In genomic region chr14:24381363-24382102, GRCh38 we compare ENCODE assay signal across 26 cellular contexts. TPM values are rescaled to one million over a fixed set of nuclear protein-coding genes. Genes with fewer than 3 reads are reported as not detected.
DNase-seq lines count a peak whose midpoint lies in the region; ATAC-seq, FAIRE-seq and TF ChIP-seq lines count a peak whose summit lies in the region.
"Had no signal": no experiment of that assay in that cellular context is flagged by ENCODE, and none has a peak within 500 bp of the region (broad histone marks: within the 10 kb centered on the region; RNA-seq: fewer than 3 reads in every experiment).

No MANE protein-coding gene starts in this region.

- H3K79me2 ChIP-seq in keratinocyte (ENCODE audit: control insufficient read depth, insufficient read depth, low read length) (no peaks in the 10 kb centered on the region), osteoblast (ENCODE audit: insufficient read depth, low read length) (no peaks in the 10 kb centered on the region)

- H4K20me1 ChIP-seq in keratinocyte (ENCODE audit: control insufficient read depth, extremely low read depth, insufficient read depth, low read length): no peaks in the 10 kb centered on the region
- H4K20me1 ChIP-seq in osteoblast (ENCODE audit: insufficient read depth, low read length): peaks cover 14% of the 10 kb centered on the region

- H3K27me3 ChIP-seq in CD4-positive, CD25-positive, alpha-beta regulatory T cell (ENCODE audit: control insufficient read depth, insufficient read depth, low read length): peaks cover 7% of the 10 kb centered on the region
- no peaks in the 10 kb centered on the region for H3K27me3 ChIP-seq in keratinocyte (ENCODE audit: control insufficient read depth, extremely low read depth, insufficient read depth, low read length)
- H3K27me3 ChIP-seq in osteoblast (ENCODE audit: insufficient read depth, low read length): no peaks in the 10 kb centered on the region

- no peak for DNase-seq in CD4-positive, CD25-positive, alpha-beta regulatory T cell
- DNase-seq in DMS 273 treated with DMSO at 0.1 percent for 48 hours (lab: John Stamatoyannopoulos, UW): peak; percentile 68
- peak; percentile 5 for DNase-seq in RPMI7951 (ENCODE audit: low read depth)
- no peak for DNase-seq in keratinocyte (ENCODE audit: low read depth, low spot score)
- DNase-seq in T-helper 9 cell: no peak
- DNase-seq in osteoblast (ENCODE audit: insufficient read length, low spot score, missing footprints): no peak
- DNase-seq: activated CD4-positive, alpha-beta T cell treated with anti-CD3 and anti-CD28 coated beads, Interleukin-2, amount 10 ng/mL, durations not matched to agents 24 days and 14 days; activated naive CD4-positive, alpha-beta T cell treated with anti-CD3 and anti-CD28 coated beads, Interleukin-2, amount 50 U/mL, for 16 hours; CD8-positive, alpha-beta T cell; DMS79; heart right ventricle; IMR-90; left ventricle myocardium superior; NCI-H1417; NCI-H69; Right ventricle myocardium superior; stimulated activated CD4-positive, alpha-beta T cell treated with anti-CD3 and anti-CD28 coated beads, Interleukin-4, amount 100 ng/mL, for 24 hours; SW 1271 had no signal

- H3K27me3 Mint-ChIP-seq in CD4-positive, CD25-positive, alpha-beta regulatory T cell: peaks cover 15% of the 10 kb centered on the region

- FAIRE-seq in keratinocyte (lab: Jason Lieb, UNC): peak; percentile 93
- FAIRE-seq: astrocyte had no signal

- no peaks in the 10 kb centered on the region for H3K36me3 ChIP-seq in CD4-positive, CD25-positive, alpha-beta regulatory T cell (ENCODE audit: control insufficient read depth, insufficient read depth, low read length)
- H3K36me3 ChIP-seq in keratinocyte (ENCODE audit: control insufficient read depth in 2 of 2, extremely low read depth in 1 of 2, insufficient read depth in 2 of 2, low read length in 2 of 2) (no peaks in the 10 kb centered on the region), osteoblast (ENCODE audit: insufficient read depth, low read length) (peaks cover 24% of the 10 kb centered on the region)

- H3K9me3 ChIP-seq in CD4-positive, CD25-positive, alpha-beta regulatory T cell (ENCODE audit: control insufficient read depth in 2 of 2, low read length in 2 of 2): no peaks in the 10 kb centered on the region
- H3K9me3 ChIP-seq in keratinocyte (ENCODE audit: control insufficient read depth, low read depth, low read length): no peaks in the 10 kb centered on the region
- no peaks in the 10 kb centered on the region for H3K9me3 ChIP-seq in osteoblast (ENCODE audit: low read depth, low read length)
- H3K9me3 ChIP-seq: heart right ventricle had no signal

- no peak overlapping the region for H3K4me3 ChIP-seq in CD4-positive, CD25-positive, alpha-beta regulatory T cell (ENCODE audit: low read depth, low read length)
- no peak overlapping the region for H3K4me3 ChIP-seq in keratinocyte (ENCODE audit: control insufficient read depth in 2 of 3, extremely low read depth in 1 of 3, insufficient read depth in 2 of 3, low read depth in 1 of 3, low read length in 3 of 3)
- no peak overlapping the region for H3K4me3 ChIP-seq in osteoblast (ENCODE audit: insufficient read depth, low read length)
- H3K4me3 ChIP-seq: heart right ventricle, skin epidermis had no signal

- H3K4me3 Mint-ChIP-seq in CD4-positive, CD25-positive, alpha-beta regulatory T cell: no peak overlapping the region
- H3K4me3 Mint-ChIP-seq: activated CD4-positive, alpha-beta T cell treated with anti-CD3 and anti-CD28 coated beads, Interleukin-2, amount 10 ng/mL, durations not matched to agents 24 days and 14 days; CD8-positive, alpha-beta T cell; central memory CD8-positive, alpha-beta T cell had no signal

- H3K4me2 ChIP-seq in keratinocyte (ENCODE audit: control insufficient read depth, extremely low read depth, insufficient read depth, low read depth, low read length): no peak overlapping the region
- H3K4me2 ChIP-seq in osteoblast (ENCODE audit: insufficient read depth, low read length): no peak overlapping the region

- peak overlapping the region; percentile 4 for H3K9ac ChIP-seq in keratinocyte (ENCODE audit: control insufficient read depth, extremely low read depth, insufficient read depth, low read length)

- peak overlapping the region; percentile 23 for H2AFZ ChIP-seq in keratinocyte (ENCODE audit: control insufficient read depth, low read length)
- no peak overlapping the region for H2AFZ ChIP-seq in osteoblast (ENCODE audit: low read length)

- no peak overlapping the region for H3K27ac ChIP-seq in CD4-positive, CD25-positive, alpha-beta regulatory T cell (ENCODE audit: insufficient read depth, low read length, poor library complexity, severe bottlenecking)
- H3K27ac ChIP-seq in keratinocyte (ENCODE audit: control insufficient read depth, insufficient read depth, low read length) (no peak overlapping the region), osteoblast (ENCODE audit: low read depth, low read length) (no peak overlapping the region)

- dilution Hi-C loops in keratinocyte (cut with MboI; ENCODE audit: extremely low pct_ligation_motif_present, low sequenced_read_pairs): no loop called here

- peaks cover 0 to 1% (median 0%) of the 10 kb centered on the region in 7 donors for H3K9me3 Mint-ChIP-seq in CD4-positive, CD25-positive, alpha-beta regulatory T cell
- H3K9me3 Mint-ChIP-seq: activated CD4-positive, alpha-beta T cell treated with anti-CD3 and anti-CD28 coated beads, Interleukin-2, amount 10 ng/mL, durations not matched to agents 24 days and 14 days; CD8-positive, alpha-beta T cell; central memory CD8-positive, alpha-beta T cell had no signal

- no peaks in the 10 kb centered on the region for H3K4me1 ChIP-seq in CD4-positive, CD25-positive, alpha-beta regulatory T cell (ENCODE audit: control insufficient read depth, insufficient read depth, low read length, poor library complexity, severe bottlenecking)
- H3K4me1 ChIP-seq in keratinocyte (ENCODE audit: control insufficient read depth, extremely low read depth, insufficient read depth, low read length): peaks cover 11% of the 10 kb centered on the region
- no peaks in the 10 kb centered on the region for H3K4me1 ChIP-seq in osteoblast (ENCODE audit: insufficient read depth, low read length)

- H3K4me1 Mint-ChIP-seq in CD4-positive, CD25-positive, alpha-beta regulatory T cell: no peaks in the 10 kb centered on the region
- H3K4me1 Mint-ChIP-seq: central memory CD8-positive, alpha-beta T cell had no signal

- TF ChIP-seq CTCF in keratinocyte (optimal IDR thresholded peaks at IDR 0.05 in 1 of 3, IDR thresholded peaks at IDR 0.05 in 1 of 3, conservative IDR thresholded peaks at IDR 0.05 in 1 of 3; ENCODE audit: extremely low read depth in 1 of 3, insufficient read depth in 2 of 3, low read length in 3 of 3): peak in 1 of 3 experiments; percentile 21
- no peak for TF ChIP-seq CTCF in osteoblast (IDR thresholded peaks at IDR 0.05; ENCODE audit: extremely low read depth, low read depth, low read length)

- peak; percentile 48 to 58 for ATAC-seq in CD4-positive, CD25-positive, alpha-beta regulatory T cell (ENCODE audit: low read depth in 2 of 2)
- ATAC-seq in HG02763 (IDR thresholded peaks at IDR 0.05; ENCODE audit: unreplicated experiment) (no peak), GM21737 (IDR thresholded peaks at IDR 0.05; ENCODE audit: unreplicated experiment) (no peak)
- ATAC-seq: CD8-positive, alpha-beta T cell; HCT116; heart right ventricle had no signal

- H3K9me1 ChIP-seq in keratinocyte (ENCODE audit: control insufficient read depth, extremely low read depth, insufficient read depth, low read length): no peaks in the 10 kb centered on the region

- H3K27ac Mint-ChIP-seq in CD4-positive, CD25-positive, alpha-beta regulatory T cell: no peak overlapping the region
- H3K27ac Mint-ChIP-seq: activated CD4-positive, alpha-beta T cell treated with anti-CD3 and anti-CD28 coated beads, Interleukin-2, amount 10 ng/mL, durations not matched to agents 24 days and 14 days; CD8-positive, alpha-beta T cell; progenitor cell of endocrine pancreas had no signal

- no peaks in the 10 kb centered on the region for H3K36me3 Mint-ChIP-seq in CD4-positive, CD25-positive, alpha-beta regulatory T cell
- H3K36me3 Mint-ChIP-seq: CD8-positive, alpha-beta T cell had no signal

RNA-seq across cellular contexts. Expression of gene NFATC4, which starts 13.5 kb away (rescaled TPM):
- total RNA-seq in CD4-positive, CD25-positive, alpha-beta regulatory T cell: not detected
- not detected for polyA plus RNA-seq in CD4-positive, CD25-positive, alpha-beta regulatory T cell
- total RNA-seq in RPMI7951 (2014; rRNA removed; shearing (Covaris generic)): 10.6 and 13.1 TPM in 2 replicates
- polyA plus RNA-seq in keratinocyte: 0.69 to 2.2 TPM (median 0.92 TPM) in 3 replicates
- polyA plus RNA-seq in keratinocyte (2011; ENCODE audit: low read depth): 0.96 TPM
- 0.48 and 0.50 TPM in 2 replicates for polyA plus RNA-seq in keratinocyte (2011; cell fraction: cytosol; rRNA removed)
- polyA plus RNA-seq in keratinocyte (2011; cell fraction: nucleus; rRNA removed): 3.6 and 5.0 TPM in 2 replicates
- 1.2 and 1.8 TPM in 2 replicates for polyA plus RNA-seq in keratinocyte (2012; ENCODE audit: low replicate concordance)
- polyA minus RNA-seq in keratinocyte: 0.64 to 2.6 TPM (median 2.0 TPM) in 3 replicates
- polyA minus RNA-seq in keratinocyte (2011; cell fraction: cytosol; rRNA and poly(A)+ RNA removed): 2.7 TPM
- 1.2 and 1.8 TPM in 2 replicates for polyA minus RNA-seq in keratinocyte (2011; cell fraction: nucleus; rRNA and poly(A)+ RNA removed)
- 101 and 107 TPM in 2 replicates for total RNA-seq in osteoblast
- total RNA-seq: activated CD4-positive, alpha-beta T cell treated with anti-CD3 and anti-CD28 coated beads, Interleukin-2, amount 10 ng/mL, durations not matched to agents 24 days and 14 days; CD8-positive, alpha-beta T cell had no signal

RNA-seq across cellular contexts. Expression of gene NYNRIN, which starts 17.3 kb away (rescaled TPM):
- total RNA-seq in CD4-positive, CD25-positive, alpha-beta regulatory T cell: 0.22 TPM
- polyA plus RNA-seq in CD4-positive, CD25-positive, alpha-beta regulatory T cell: under 1 TPM in 1 of 4 donors, not detected in 3; 0.02 TPM
- 0.36 and 0.39 TPM in 2 replicates for total RNA-seq in RPMI7951 (2014; rRNA removed; shearing (Covaris generic))
- polyA plus RNA-seq in keratinocyte: 4.9 to 9.0 TPM (median 6.5 TPM) in 3 replicates
- polyA plus RNA-seq in keratinocyte (2011; ENCODE audit: low read depth): 1.2 TPM
- 3.4 and 4.3 TPM in 2 replicates for polyA plus RNA-seq in keratinocyte (2011; cell fraction: cytosol; rRNA removed)
- 22.8 and 30.1 TPM in 2 replicates for polyA plus RNA-seq in keratinocyte (2011; cell fraction: nucleus; rRNA removed)
- polyA plus RNA-seq in keratinocyte (2012; ENCODE audit: low replicate concordance): 4.4 and 6.6 TPM in 2 replicates
- 10.8 to 22.1 TPM (median 18.5 TPM) in 3 replicates for polyA minus RNA-seq in keratinocyte
- 10.9 TPM for polyA minus RNA-seq in keratinocyte (2011; cell fraction: cytosol; rRNA and poly(A)+ RNA removed)
- polyA minus RNA-seq in keratinocyte (2011; cell fraction: nucleus; rRNA and poly(A)+ RNA removed): 25.7 and 35.4 TPM in 2 replicates
- 7.2 and 9.1 TPM in 2 replicates for total RNA-seq in osteoblast
- total RNA-seq: activated CD4-positive, alpha-beta T cell treated with anti-CD3 and anti-CD28 coated beads, Interleukin-2, amount 10 ng/mL, durations not matched to agents 24 days and 14 days had no signal

RNA-seq across cellular contexts. Expression of gene RIPK3, which starts 41.7 kb away (rescaled TPM):
- 41.2 TPM for total RNA-seq in CD4-positive, CD25-positive, alpha-beta regulatory T cell
- 10 to 100 TPM; 14.9 to 24.6 (median 19.4) TPM for polyA plus RNA-seq in CD4-positive, CD25-positive, alpha-beta regulatory T cell
- total RNA-seq in RPMI7951 (2014; rRNA removed; shearing (Covaris generic)): 0.60 and 1.3 TPM in 2 replicates
- 7.3 to 10.7 TPM (median 8.0 TPM) in 3 replicates for polyA plus RNA-seq in keratinocyte
- polyA plus RNA-seq in keratinocyte (2011; ENCODE audit: low read depth): 2.1 TPM
- 3.5 and 4.3 TPM in 2 replicates for polyA plus RNA-seq in keratinocyte (2011; cell fraction: cytosol; rRNA removed)
- 28.7 and 35.3 TPM in 2 replicates for polyA plus RNA-seq in keratinocyte (2011; cell fraction: nucleus; rRNA removed)
- 4.6 and 6.4 TPM in 2 replicates for polyA plus RNA-seq in keratinocyte (2012; ENCODE audit: low replicate concordance)
- polyA minus RNA-seq in keratinocyte: 6.1 to 7.7 TPM (median 7.0 TPM) in 3 replicates
- 3.5 TPM for polyA minus RNA-seq in keratinocyte (2011; cell fraction: cytosol; rRNA and poly(A)+ RNA removed)
- polyA minus RNA-seq in keratinocyte (2011; cell fraction: nucleus; rRNA and poly(A)+ RNA removed): 8.8 and 9.8 TPM in 2 replicates
- 9.1 and 11.9 TPM in 2 replicates for total RNA-seq in osteoblast
- total RNA-seq: IMR-90 had no signal
- polyA plus RNA-seq: neural cell had no signal

RNA-seq across cellular contexts. Expression of gene ADCY4, which starts 46.7 kb away (rescaled TPM):
- total RNA-seq in CD4-positive, CD25-positive, alpha-beta regulatory T cell: 10.7 TPM
- polyA plus RNA-seq in CD4-positive, CD25-positive, alpha-beta regulatory T cell: under 1 TPM in 2 of 4 donors, not detected in 2; 0.32 to 0.39 TPM
- total RNA-seq in RPMI7951 (2014; rRNA removed; shearing (Covaris generic)): not detected in 2 replicates
- polyA plus RNA-seq in keratinocyte: 0.21 to 0.44 TPM (median 0.23 TPM) in 3 replicates
- polyA plus RNA-seq in keratinocyte (2011; ENCODE audit: low read depth): 0.92 TPM
- polyA plus RNA-seq in keratinocyte (2011; cell fraction: cytosol; rRNA removed): 0.05 and 0.16 TPM in 2 replicates
- 4.1 and 5.3 TPM in 2 replicates for polyA plus RNA-seq in keratinocyte (2011; cell fraction: nucleus; rRNA removed)
- 0.29 and 0.69 TPM in 2 replicates for polyA plus RNA-seq in keratinocyte (2012; ENCODE audit: low replicate concordance)
- polyA minus RNA-seq in keratinocyte: 0.20 to 0.32 TPM in 2 of 3 replicates, not detected in the other
- polyA minus RNA-seq in keratinocyte (2011; cell fraction: cytosol; rRNA and poly(A)+ RNA removed): 5.4 TPM
- polyA minus RNA-seq in keratinocyte (2011; cell fraction: nucleus; rRNA and poly(A)+ RNA removed): 1.1 and 1.2 TPM in 2 replicates
- total RNA-seq in osteoblast: 17.7 and 18.8 TPM in 2 replicates
- total RNA-seq: IMR-90 had no signal
- polyA plus RNA-seq: IMR-90, neural cell had no signal

RNA-seq across cellular contexts. Expression of gene CBLN3, which starts 47.9 kb away (rescaled TPM):
- 3.2 TPM for total RNA-seq in CD4-positive, CD25-positive, alpha-beta regulatory T cell
- polyA plus RNA-seq in CD4-positive, CD25-positive, alpha-beta regulatory T cell: under 1 TPM; 0.10 to 0.32 (median 0.11) TPM
- 0.72 and 1.3 TPM in 2 replicates for total RNA-seq in RPMI7951 (2014; rRNA removed; shearing (Covaris generic))
- polyA plus RNA-seq in keratinocyte: 1.1 to 1.8 TPM (median 1.6 TPM) in 3 replicates
- 0.26 TPM for polyA plus RNA-seq in keratinocyte (2011; ENCODE audit: low read depth)
- 0.83 and 1.0 TPM in 2 replicates for polyA plus RNA-seq in keratinocyte (2011; cell fraction: cytosol; rRNA removed)
- polyA plus RNA-seq in keratinocyte (2011; cell fraction: nucleus; rRNA removed): 7.6 and 8.3 TPM in 2 replicates
- 0.65 and 1.2 TPM in 2 replicates for polyA plus RNA-seq in keratinocyte (2012; ENCODE audit: low replicate concordance)
- 0.26 to 1.6 TPM (median 0.59 TPM) in 3 replicates for polyA minus RNA-seq in keratinocyte
- not detected for polyA minus RNA-seq in keratinocyte (2011; cell fraction: cytosol; rRNA and poly(A)+ RNA removed)
- polyA minus RNA-seq in keratinocyte (2011; cell fraction: nucleus; rRNA and poly(A)+ RNA removed): 0.32 and 1.1 TPM in 2 replicates
- 3.5 and 4.0 TPM in 2 replicates for total RNA-seq in osteoblast
- polyA plus RNA-seq: neural cell had no signal

Comparison
In these comparisons a context has a peak if more than half of its experiments do, and no peak if none do; other contexts are left out.
1. ATAC-seq: peak in CD4-positive, CD25-positive, alpha-beta regulatory T cell (2 of 2); none in HG02763 (single experiment) and GM21737 (single experiment).
2. DNase-seq: peak in DMS 273 treated with DMSO at 0.1 percent for 48 hours (single experiment) and RPMI7951 (single experiment); none in CD4-positive, CD25-positive, alpha-beta regulatory T cell (0 of 3), keratinocyte (single experiment), T-helper 9 cell (single experiment) and osteoblast (single experiment).
3. RNA of gene NFATC4, which starts 13.5 kb away (total RNA-seq): 101 to 107 TPM in osteoblast and 10.6 to 13.1 TPM in RPMI7951; not detected in CD4-positive, CD25-positive, alpha-beta regulatory T cell (single experiment); every median in the first group is over 10 times any median in the second.